In genomic region chr13:77865588-77865987, GRCh38 we compare ENCODE assay signal across 26 cellular contexts. TPM values are rescaled to one million over a fixed set of nuclear protein-coding genes. Genes with fewer than 3 reads are reported as not detected.
"Had no signal": no experiment of that assay in that cellular context is flagged by ENCODE, and none has a peak within 500 bp of the region (broad histone marks: within the 10 kb centered on the region; RNA-seq: fewer than 3 reads in every experiment).

No MANE protein-coding gene starts in this region.

- ATAC-seq: esophagus mucosa; foreskin keratinocyte; left cardiac atrium; left lung; lower lobe of right lung; naive thymus-derived CD8-positive, alpha-beta T cell; right lobe of liver; stimulated activated effector memory CD8-positive, alpha-beta T cell treated with anti-CD3 and anti-CD28 coated beads, Interleukin-12 subunit alpha, Interleukin-12 subunit beta, amount 100 ng/mL, for 72 hours had no signal

- H3K27ac ChIP-seq: colonic mucosa, epithelial cell of prostate, foreskin keratinocyte, left lung, lower lobe of right lung, prostate gland, right lobe of liver, stomach, testis, tibial artery had no signal

- H3K36me3 ChIP-seq: colonic mucosa, left lung, lower lobe of right lung, prostate gland, right lobe of liver, stomach, tibial artery had no signal

- H3K4me3 ChIP-seq: colonic mucosa, left lung, lower lobe of right lung, prostate gland, right lobe of liver, stomach, testis, tibial artery had no signal

- H3K27me3 ChIP-seq: colonic mucosa, foreskin keratinocyte, left lung, right lobe of liver, stomach, testis, tibial artery had no signal

- H3K4me1 ChIP-seq: colonic mucosa, foreskin keratinocyte, lower lobe of right lung, prostate gland, right lobe of liver, stomach, testis, tibial artery had no signal

- FAIRE-seq: islet of Langerhans had no signal

- H3K9me3 ChIP-seq: colonic mucosa, left lung, lower lobe of right lung, prostate gland, right lobe of liver, stomach, testis had no signal

- DNase-seq: central memory CD4-positive, alpha-beta T cell; colonic mucosa; effector CD8-positive, alpha-beta T cell; endodermal cell; foreskin keratinocyte; hippocampal formation; left cardiac atrium; left lung; lower lobe of right lung; naive thymus-derived CD8-positive, alpha-beta T cell; nephron progenitor cell; nucleus accumbens; right lobe of liver; stimulated activated CD4-positive, alpha-beta T cell treated with anti-CD3 and anti-CD28 coated beads, Interleukin-2, amount 100 ng/mL, for 24 hours; stimulated activated CD4-positive, alpha-beta T cell treated with anti-CD3 and anti-CD28 coated beads, Interleukin-4, amount 100 ng/mL, for 24 hours; stimulated activated naive CD4-positive, alpha-beta T cell treated with Interleukin-2 at 50 U/mL for 16 hours; stomach; substantia nigra; testis; tibial artery had no signal

RNA-seq across cellular contexts. Expression of gene EDNRB, which starts 53.0 kb away (rescaled TPM):
- total RNA-seq: foreskin keratinocyte; naive thymus-derived CD8-positive, alpha-beta T cell; osteocyte had no signal
- polyA plus RNA-seq: foreskin keratinocyte; naive thymus-derived CD8-positive, alpha-beta T cell had no signal
